ENCODE assay signal across 8 cellular contexts in genomic region chr15:31391687-31392671, GRCh38.
DNase-seq lines count a peak whose midpoint lies in the region; ATAC-seq lines count a peak whose summit lies in the region.

No MANE protein-coding gene starts in this region.

- no peak overlapping the region for H2BK5ac ChIP-seq in mesendoderm (ENCODE audit: low read length)

- H2BK120ac ChIP-seq in mesendoderm (ENCODE audit: low read depth, low read length), result peak overlapping the region; percentile 62

- H3K56ac ChIP-seq in mesendoderm (ENCODE audit: low read length), result peak overlapping the region; percentile 79

- H3K36me3 ChIP-seq in effector memory CD4-positive, alpha-beta T cell (ENCODE audit: control insufficient read depth, insufficient read depth, low read length), result no peaks in the 10 kb centered on the region
- H3K36me3 ChIP-seq in mesendoderm (ENCODE audit: control insufficient read depth, insufficient read depth, low read length), result no peaks in the 10 kb centered on the region

- ATAC-seq in HG02763 (IDR thresholded peaks at IDR 0.05; ENCODE audit: unreplicated experiment), result peak; percentile 89

- peak overlapping the region; percentile 5 for H2BK15ac ChIP-seq in mesendoderm (replicated peaks; ENCODE audit: low read depth)

- H3K23ac ChIP-seq in mesendoderm (ENCODE audit: low read length), result no peak overlapping the region

- H3K4me2 ChIP-seq in mesendoderm (ENCODE audit: low read length), result peak overlapping the region; percentile 52

- H2AK5ac ChIP-seq in mesendoderm (ENCODE audit: low read length), result no peak overlapping the region

- H3K4me1 ChIP-seq in effector memory CD4-positive, alpha-beta T cell (ENCODE audit: control insufficient read depth, insufficient read depth, low read length, poor library complexity, severe bottlenecking), result peaks cover 13% of the 10 kb centered on the region
- no peaks in the 10 kb centered on the region for H3K4me1 ChIP-seq in mesendoderm (ENCODE audit: control insufficient read depth, low read depth, low read length)

- peak overlapping the region; percentile 70 for H3K27ac ChIP-seq in effector memory CD4-positive, alpha-beta T cell (ENCODE audit: insufficient read depth, low read length, poor library complexity, severe bottlenecking)
- no peak overlapping the region for H3K27ac ChIP-seq in mesendoderm (ENCODE audit: low read depth, low read length)

- H3K79me1 ChIP-seq in mesendoderm (ENCODE audit: low read length), result no peaks in the 10 kb centered on the region

- peak; percentile 46 for DNase-seq in NCI-H1092 treated with DMSO at 0.1 percent for 48 hours (lab: John Stamatoyannopoulos, UW)
- DNase-seq in NCI-H1092 (lab: John Stamatoyannopoulos, UW), result no peak
- peak; percentile 61 for DNase-seq in NCI-H2171 treated with DMSO at 0.1 percent for 48 hours (lab: John Stamatoyannopoulos, UW)
- peak; percentile 40 to 78 for DNase-seq in activated CD8-positive, alpha-beta memory T cell treated with anti-CD3 and anti-CD28 coated beads for 1 hour (ENCODE audit: extremely low read depth in 1 of 2, low read depth in 1 of 2)
- DNase-seq in effector memory CD4-positive, alpha-beta T cell, result peak; percentile 71 to 75 (median 74)
- peak; percentile 72 for DNase-seq in mesendoderm
- DNase-seq in stimulated activated CD8-positive, alpha-beta memory T cell treated with anti-CD3 and anti-CD28 coated beads, Interleukin-15, amount 100 ng/mL, for 1 hour (ENCODE audit: low read depth), result peak; percentile 64

- peak overlapping the region; percentile 91 for H3K18ac ChIP-seq in mesendoderm (ENCODE audit: low read length)

- H4K8ac ChIP-seq in mesendoderm (ENCODE audit: low read depth, low read length), result no peak overlapping the region

- peak overlapping the region; percentile 92 for H3K4ac ChIP-seq in mesendoderm (ENCODE audit: low read depth, low read length)

- H3K9me3 ChIP-seq in effector memory CD4-positive, alpha-beta T cell (ENCODE audit: control insufficient read depth, low read length), result no peaks in the 10 kb centered on the region

- H4K5ac ChIP-seq in mesendoderm (ENCODE audit: low read length), result no peak overlapping the region

- no CpG with 5 or more reads among the region's 86 CpGs for WGBS in mesendoderm (ENCODE audit: extremely low coverage, insufficient coverage, low lambda C conversion rate)

- H3K27me3 ChIP-seq in effector memory CD4-positive, alpha-beta T cell (replicated peaks; ENCODE audit: control insufficient read depth, insufficient read depth, low read length, poor library complexity, severe bottlenecking), result no peaks in the 10 kb centered on the region
- H3K27me3 ChIP-seq in mesendoderm (ENCODE audit: insufficient read depth, low read length, poor library complexity), result peaks cover 3% of the 10 kb centered on the region

- peak overlapping the region; percentile 72 for H3K4me3 ChIP-seq in effector memory CD4-positive, alpha-beta T cell (ENCODE audit: insufficient read depth, low read depth, low read length, poor library complexity, severe bottlenecking)
- peak overlapping the region; percentile 60 for H3K4me3 ChIP-seq in mesendoderm (ENCODE audit: low read length)

- H3K79me2 ChIP-seq in mesendoderm (ENCODE audit: control insufficient read depth, insufficient read depth, low read length), result no peaks in the 10 kb centered on the region

- peak overlapping the region; percentile 64 for H3K9ac ChIP-seq in mesendoderm (ENCODE audit: low read length)
